ENCODE assay signal across 8 cellular contexts in genomic region chr2:85886585-85886984, GRCh38. TPM values are rescaled to one million over a fixed set of nuclear protein-coding genes. Genes with fewer than 3 reads are reported as not detected.
DNase-seq lines count a peak whose midpoint lies in the region; ATAC-seq and TF ChIP-seq lines count a peak whose summit lies in the region.

No MANE protein-coding gene starts in this region.

- H2AFZ ChIP-seq in fibroblast of lung (ENCODE audit: low read length), result no peak overlapping the region

- H3K36me3 ChIP-seq in fibroblast of lung (ENCODE audit: control insufficient read depth, insufficient read depth, low read length), result no peaks in the 10 kb centered on the region

- no peak for TF ChIP-seq CTCF in fibroblast of lung (conservative IDR thresholded peaks at IDR 0.05 in 1 of 2, IDR thresholded peaks at IDR 0.05 in 1 of 2; ENCODE audit: low read depth in 1 of 2, low read length in 2 of 2)

- H3K4me3 ChIP-seq in fibroblast of lung (replicated peaks in 1 of 4; ENCODE audit: control extremely low read depth in 1 of 4, insufficient read depth in 1 of 4, low read depth in 3 of 4, low read length in 4 of 4), result peak overlapping the region in 2 of 4 experiments; percentile 11 to 63

- peaks cover 19% of the 10 kb centered on the region for H3K36me3 Mint-ChIP-seq in activated T-cell treated with anti-CD3 and anti-CD28 coated beads, Interleukin-2, amount 50 U/mL, for 24 hours (ENCODE audit: low read depth)

- H3K79me2 ChIP-seq in fibroblast of lung (ENCODE audit: control insufficient read depth, insufficient read depth, low read length), result no peaks in the 10 kb centered on the region

- H3K9me3 ChIP-seq in fibroblast of lung (ENCODE audit: control insufficient read depth, insufficient read depth, low read depth, low read length), result no peaks in the 10 kb centered on the region

- DNase-seq in activated gamma-delta T cell treated with Interleukin-2 at 50 U/mL for 16 hours (peak; percentile 19), activated gamma-delta T cell (lab: John Stamatoyannopoulos, UW) (no peak), fibroblast of lung (ENCODE audit: low read depth in 2 of 2) (peak; percentile 76 to 98), posterior cingulate gyrus (peak in 8 of 10 donors; percentile 47 to 94 (median 74)), ureter (ENCODE audit: low spot score) (peak; percentile 71)
- peak; percentile 68 for DNase-seq in activated T-cell treated with anti-CD3 and anti-CD28 coated beads, Interleukin-2, amount 50 U/mL, for 24 hours
- no peak for DNase-seq in central memory CD4-positive, alpha-beta T cell

- no peaks in the 10 kb centered on the region for H3K27me3 ChIP-seq in fibroblast of lung (ENCODE audit: control insufficient read depth, insufficient read depth, low read length)

- intact Hi-C loops in posterior cingulate gyrus (cut with DNase I), result loop anchor here (5.0 kb wide), 1 partner anchor 59 kb away; no protein-coding TSS in a partner anchor

- H3K4me1 ChIP-seq in fibroblast of lung (ENCODE audit: control insufficient read depth, extremely low read depth, insufficient read depth, low read length), result peaks cover 18% of the 10 kb centered on the region

- H3K27ac Mint-ChIP-seq in activated T-cell treated with anti-CD3 and anti-CD28 coated beads, Interleukin-2, amount 50 U/mL, for 24 hours, result peak overlapping the region; percentile 27

- peaks cover 62% of the 10 kb centered on the region for H3K4me1 Mint-ChIP-seq in activated T-cell treated with anti-CD3 and anti-CD28 coated beads, Interleukin-2, amount 50 U/mL, for 24 hours (ENCODE audit: low read depth)

- H4K20me1 ChIP-seq in fibroblast of lung (ENCODE audit: control insufficient read depth, extremely low read depth, insufficient read depth, low read length), result no peaks in the 10 kb centered on the region

- peak overlapping the region; percentile 92 for H3K4me2 ChIP-seq in fibroblast of lung (ENCODE audit: extremely low read depth, insufficient read depth, low read length)

- peak overlapping the region; percentile 80 for H3K4me3 Mint-ChIP-seq in activated T-cell treated with anti-CD3 and anti-CD28 coated beads, Interleukin-2, amount 50 U/mL, for 24 hours

- H3K9me3 Mint-ChIP-seq in activated T-cell treated with anti-CD3 and anti-CD28 coated beads, Interleukin-2, amount 50 U/mL, for 24 hours, result peaks cover 4% of the 10 kb centered on the region

- H3K27ac ChIP-seq in fibroblast of lung (ENCODE audit: insufficient read depth, low read length), result peak overlapping the region; percentile 44

- peak overlapping the region; percentile 20 for H3K9ac ChIP-seq in fibroblast of lung (ENCODE audit: insufficient read depth, low read length)

- no peaks in the 10 kb centered on the region for H3K27me3 Mint-ChIP-seq in activated T-cell treated with anti-CD3 and anti-CD28 coated beads, Interleukin-2, amount 50 U/mL, for 24 hours

- no peak for ATAC-seq in HG03196 (IDR thresholded peaks at IDR 0.05; ENCODE audit: unreplicated experiment)

RNA-seq across cellular contexts. Expression of gene ST3GAL5, which starts 2.2 kb away (rescaled TPM):
- 10.3 and 10.9 TPM in 2 replicates for total RNA-seq in fibroblast of lung
- 6.2 and 13.8 TPM in 2 replicates for polyA plus RNA-seq in fibroblast of lung
- 4.5 and 7.9 TPM in 2 replicates for polyA plus RNA-seq in fibroblast of lung (2012)
- 7.7 and 9.7 TPM in 2 replicates for polyA minus RNA-seq in fibroblast of lung (ENCODE audit: low replicate concordance)
- total RNA-seq in ureter, result 120 TPM

Comparison
In these comparisons a context has a peak if more than half of its experiments do, and no peak if none do; other contexts are left out.
1. DNase-seq: peak in activated gamma-delta T cell treated with Interleukin-2 at 50 U/mL for 16 hours (single experiment), activated T-cell treated with anti-CD3 and anti-CD28 coated beads, Interleukin-2, amount 50 U/mL, for 24 hours (single experiment), fibroblast of lung (2 of 2), posterior cingulate gyrus (8 of 10) and ureter (single experiment); none in activated gamma-delta T cell (single experiment) and central memory CD4-positive, alpha-beta T cell (single experiment).
2. RNA of gene ST3GAL5, which starts 2.2 kb away (total RNA-seq): 120 TPM in ureter (single experiment); 10.3 to 10.9 TPM in fibroblast of lung; every median in the first group is over 10 times any median in the second.